Comparison of ENCODE assay signal across 8 cellular contexts in genomic region chr10:74898201-74898976, GRCh38.
DNase-seq lines count a peak whose midpoint lies in the region; ATAC-seq and TF ChIP-seq lines count a peak whose summit lies in the region.
"Had no signal": no experiment of that assay in that cellular context is flagged by ENCODE, and none has a peak within 500 bp of the region (broad histone marks: within the 10 kb centered on the region; RNA-seq: fewer than 3 reads in every experiment).

No MANE protein-coding gene starts in this region.

- POLR2A ChIA-PET in PC-9 (lab: Charles Lee; ENCODE audit: unreplicated experiment) = no interaction called here

- H3K9me2 ChIP-seq in PC-9 (ENCODE audit: insufficient read depth) = no peaks in the 10 kb centered on the region

- intact Hi-C loops in PC-9 (cut with micrococcal nuclease; ENCODE audit: unreplicated experiment) = no loop called here
- intact Hi-C loops in natural killer cell (cut with micrococcal nuclease) = no loop called here

- H3K4me2 ChIP-seq in PC-9 = peak overlapping the region; percentile 9

- peaks cover 9% of the 10 kb centered on the region for H3K4me1 ChIP-seq in PC-9 (replicated peaks; ENCODE audit: insufficient read depth)

- peaks cover 18% of the 10 kb centered on the region; the same call in 1 of the 2 replicates for H3K79me2 ChIP-seq in PC-9 (ENCODE audit: low read depth)

- H3K4me3 ChIP-seq in PC-9 = no peak overlapping the region

- no peaks in the 10 kb centered on the region for H3K36me3 ChIP-seq in PC-9 (ENCODE audit: low read depth)

- H2AFZ ChIP-seq in PC-9 = no peak overlapping the region

- no peaks in the 10 kb centered on the region for H3K36me3 Mint-ChIP-seq in natural killer cell

- no peaks in the 10 kb centered on the region for H3F3A ChIP-seq in PC-9 (ENCODE audit: insufficient read depth, low read depth)

- H3K27ac Mint-ChIP-seq in natural killer cell = peak overlapping the region; percentile 76 to 81
- H3K27ac Mint-ChIP-seq: nephron had no signal

- peaks cover 69 to 71% of the 10 kb centered on the region in 2 donors for H3K4me1 Mint-ChIP-seq in natural killer cell

- H3K27me3 ChIP-seq in PC-9 (ENCODE audit: insufficient read depth, low read depth) = no peaks in the 10 kb centered on the region

- ATAC-seq in GM18868 (IDR thresholded peaks at IDR 0.05; ENCODE audit: unreplicated experiment) (peak; percentile 84), HG02642 (IDR thresholded peaks at IDR 0.05; ENCODE audit: poor library complexity, unreplicated experiment) (peak; percentile 57), natural killer cell (peak; percentile 39 to 52 (median 46))

- no TSS peak for BruUV-seq in PC-9 (replicated peaks; lab: Mats Ljungman, UMichigan)

- no peaks in the 10 kb centered on the region for H3K9me3 ChIP-seq in PC-9 (ENCODE audit: insufficient read depth, low read depth)

- no peaks in the 10 kb centered on the region for H3K27me3 Mint-ChIP-seq in natural killer cell (ENCODE audit: low read depth in 2 of 2)

- CTCF ChIA-PET in PC-9 (lab: Charles Lee) = no interaction called here

- TF ChIP-seq CTCF in PC-9 (conservative IDR thresholded peaks at IDR 0.05) (no peak), natural killer cell (IDR thresholded peaks at IDR 0.05) (no peak)

- H3K27ac ChIP-seq in PC-9 = peak overlapping the region; percentile 40; the same call in 1 of the 2 replicates

- no peaks in the 10 kb centered on the region for H3K9me3 Mint-ChIP-seq in natural killer cell
- H3K9me3 Mint-ChIP-seq: nephron had no signal

- H3K4me3 Mint-ChIP-seq in natural killer cell = no peak overlapping the region
- H3K4me3 Mint-ChIP-seq: nephron had no signal

- 0 out of 2 replicates have a peak, but pooled peaks cover 6% of the 10 kb centered on the region for H4K20me1 ChIP-seq in PC-9 (ENCODE audit: insufficient read depth)

- DNase-seq in PC-9 (no peak), natural killer cell (no peak), DMS79 (lab: John Stamatoyannopoulos, UW) (no peak), NCI-H2227 treated with DMSO at 0.1 percent for 48 hours (lab: John Stamatoyannopoulos, UW) (no peak)
- DNase-seq in stimulated activated CD4-positive, alpha-beta T cell treated with anti-CD3 and anti-CD28 coated beads, Interleukin-2, amount 100 ng/mL, for 24 hours = no peak
